Comparison of ENCODE assay signal across 8 cellular contexts in genomic region chr9:89471796-89472195, GRCh38. TPM values are rescaled to one million over a fixed set of nuclear protein-coding genes. Genes with fewer than 3 reads are reported as not detected.
DNase-seq lines count a peak whose midpoint lies in the region; ATAC-seq and TF ChIP-seq lines count a peak whose summit lies in the region.
"Not testable (repeated sequence)": the region's sequence is repeated elsewhere in the genome, so short reads cannot be mapped to it uniquely, and the experiment has no call there.
"Had no signal": no experiment of that assay in that cellular context is flagged by ENCODE, and none has a peak within 500 bp of the region (broad histone marks: within the 10 kb centered on the region; RNA-seq: fewer than 3 reads in every experiment).

No MANE protein-coding gene starts in this region.

- ATAC-seq in WTC11; activated CD8-positive, alpha-beta T cell treated with anti-CD3 and anti-CD28 coated beads, Interleukin-2, amount 10 ng/mL, durations not matched to agents 7 days and 5 days; Right ventricle myocardium superior (ENCODE audit: poor library complexity): not testable (repeated sequence)

- not testable (repeated sequence) for H3K9me3 ChIP-seq in CD8-positive, alpha-beta memory T cell (ENCODE audit: low read length); trophoblast cell (ENCODE audit: insufficient read depth, low read depth, low read length)

- not testable (repeated sequence) for H3K79me2 ChIP-seq in trophoblast cell (ENCODE audit: control insufficient read depth, insufficient read depth, low read length, poor library complexity)

- not testable (repeated sequence) for H2BK120ac ChIP-seq in trophoblast cell (ENCODE audit: insufficient read depth, low read length, poor library complexity)

- H4K8ac ChIP-seq in trophoblast cell (ENCODE audit: low read depth, low read length): not testable (repeated sequence)

- H3K4me1 Mint-ChIP-seq in CD8-positive, alpha-beta memory T cell: peaks cover 93 to 97% (median 94%) of the 10 kb centered on the region in 3 donors
- H3K4me1 Mint-ChIP-seq in WTC11: peaks cover 48% of the 10 kb centered on the region
- peaks cover 93% of the 10 kb centered on the region for H3K4me1 Mint-ChIP-seq in activated CD8-positive, alpha-beta T cell treated with anti-CD3 and anti-CD28 coated beads, Interleukin-2, amount 10 ng/mL, durations not matched to agents 7 days and 5 days (ENCODE audit: low read depth)
- H3K4me1 Mint-ChIP-seq in activated T-helper 1 cell treated with anti-CD3 and anti-CD28 coated beads, Interleukin-12 subunit alpha, Interleukin-12 subunit beta, Interleukin-2, Interleukin-4 antibody, amounts not matched to agents 30 ng/mL and 10 ng/mL and 1 ng/mL, durations not matched to agents 14 hours and 24 hours and 36 hours (ENCODE audit: low read depth): peaks cover 93% of the 10 kb centered on the region
- peaks cover 84% of the 10 kb centered on the region for H3K4me1 Mint-ChIP-seq in activated naive CD8-positive, alpha-beta T cell treated with anti-CD3 and anti-CD28 coated beads for 36 hours

- peaks cover 7 to 82% (median 21%) of the 10 kb centered on the region in 3 donors for H3K36me3 Mint-ChIP-seq in CD8-positive, alpha-beta memory T cell
- H3K36me3 Mint-ChIP-seq in WTC11: not testable (repeated sequence)
- H3K36me3 Mint-ChIP-seq in activated CD8-positive, alpha-beta T cell treated with anti-CD3 and anti-CD28 coated beads, Interleukin-2, amount 10 ng/mL, durations not matched to agents 7 days and 5 days (ENCODE audit: low read depth): peaks cover 89% of the 10 kb centered on the region
- H3K36me3 Mint-ChIP-seq in activated T-helper 1 cell treated with anti-CD3 and anti-CD28 coated beads, Interleukin-12 subunit alpha, Interleukin-12 subunit beta, Interleukin-2, Interleukin-4 antibody, amounts not matched to agents 30 ng/mL and 10 ng/mL and 1 ng/mL, durations not matched to agents 14 hours and 24 hours and 36 hours (ENCODE audit: low read depth): peaks cover 77% of the 10 kb centered on the region
- peaks cover 85% of the 10 kb centered on the region for H3K36me3 Mint-ChIP-seq in activated naive CD8-positive, alpha-beta T cell treated with anti-CD3 and anti-CD28 coated beads for 36 hours

- not testable (repeated sequence) for H3K4ac ChIP-seq in trophoblast cell (ENCODE audit: low read depth, low read length)

- H4K12ac ChIP-seq in trophoblast cell (ENCODE audit: low read depth, low read length): not testable (repeated sequence)

- peaks cover 95% of the 10 kb centered on the region for H3K4me1 ChIP-seq in CD8-positive, alpha-beta memory T cell (ENCODE audit: insufficient read depth, low read length)
- H3K4me1 ChIP-seq in trophoblast cell (ENCODE audit: control insufficient read depth in 1 of 2, insufficient read depth in 2 of 2, low read length in 2 of 2): not testable (repeated sequence)

- not testable (repeated sequence) for H3K4me2 ChIP-seq in trophoblast cell (ENCODE audit: low read length)

- H3K27me3 ChIP-seq in CD8-positive, alpha-beta memory T cell (ENCODE audit: insufficient read depth, low read length, poor library complexity, severe bottlenecking); trophoblast cell (ENCODE audit: insufficient read depth, low read length): not testable (repeated sequence)

- peak overlapping the region; percentile 6 to 69 (median 59) for H3K4me3 Mint-ChIP-seq in CD8-positive, alpha-beta memory T cell
- not testable (repeated sequence) for H3K4me3 Mint-ChIP-seq in WTC11; activated CD8-positive, alpha-beta T cell treated with anti-CD3 and anti-CD28 coated beads, Interleukin-2, amount 10 ng/mL, durations not matched to agents 7 days and 5 days; activated naive CD8-positive, alpha-beta T cell treated with anti-CD3 and anti-CD28 coated beads for 36 hours
- peak overlapping the region; percentile 74 for H3K4me3 Mint-ChIP-seq in activated T-helper 1 cell treated with anti-CD3 and anti-CD28 coated beads, Interleukin-12 subunit alpha, Interleukin-12 subunit beta, Interleukin-2, Interleukin-4 antibody, amounts not matched to agents 30 ng/mL and 10 ng/mL and 1 ng/mL, durations not matched to agents 14 hours and 24 hours and 36 hours

- intact Hi-C loops in activated T-helper 1 cell treated with anti-CD3 and anti-CD28 coated beads, Interleukin-12 subunit alpha, Interleukin-12 subunit beta, Interleukin-2, Interleukin-4 antibody, amounts not matched to agents 30 ng/mL and 10 ng/mL and 1 ng/mL, durations not matched to agents 14 hours and 24 hours and 36 hours (cut with micrococcal nuclease); Right ventricle myocardium superior (cut with DNase I): not testable (repeated sequence)

- not testable (repeated sequence) for TF ChIP-seq CTCF in WTC11 (IDR thresholded peaks at IDR 0.05)

- H3K18ac ChIP-seq in trophoblast cell (ENCODE audit: low read length): not testable (repeated sequence)

- H3K27me3 Mint-ChIP-seq in CD8-positive, alpha-beta memory T cell; WTC11 (ENCODE audit: low read depth); activated CD8-positive, alpha-beta T cell treated with anti-CD3 and anti-CD28 coated beads, Interleukin-2, amount 10 ng/mL, durations not matched to agents 7 days and 5 days (ENCODE audit: low read depth); activated T-helper 1 cell treated with anti-CD3 and anti-CD28 coated beads, Interleukin-12 subunit alpha, Interleukin-12 subunit beta, Interleukin-2, Interleukin-4 antibody, amounts not matched to agents 30 ng/mL and 10 ng/mL and 1 ng/mL, durations not matched to agents 14 hours and 24 hours and 36 hours (ENCODE audit: insufficient read depth); activated naive CD8-positive, alpha-beta T cell treated with anti-CD3 and anti-CD28 coated beads for 36 hours: not testable (repeated sequence)

- H3K36me3 ChIP-seq in CD8-positive, alpha-beta memory T cell (ENCODE audit: insufficient read depth, low read length); trophoblast cell (ENCODE audit: control insufficient read depth in 1 of 2, insufficient read depth in 2 of 2, low read length in 2 of 2): not testable (repeated sequence)

- POLR2A ChIA-PET in CD8-positive, alpha-beta memory T cell (lab: Charles Lee): interaction anchor here (0.7 to 2.5 kb wide), 4 partner anchors 10 to 77 kb away, joined by 3 to 15 read pairs (median 5); no protein-coding TSS in a partner anchor
- POLR2A ChIA-PET in WTC11 (lab: Charles Lee): not testable (repeated sequence)
- POLR2A ChIA-PET in activated CD8-positive, alpha-beta T cell treated with anti-CD3 and anti-CD28 coated beads, Interleukin-2, amount 10 ng/mL, durations not matched to agents 7 days and 5 days (lab: Charles Lee): interaction anchor here (0.7 to 1.0 kb wide), 2 partner anchors 10 to 63 kb away, joined by 3 to 5 read pairs; no protein-coding TSS in a partner anchor

- CTCF ChIA-PET in CD8-positive, alpha-beta memory T cell (lab: Charles Lee): interaction anchor here (1.1 to 3.3 kb wide), 5 partner anchors 9 to 76 kb away, joined by 3 to 16 read pairs (median 3); no protein-coding TSS in a partner anchor
- CTCF ChIA-PET in WTC11 (lab: Charles Lee): interaction anchor here (1.9 kb wide), 1 partner anchor 42 kb away, joined by 8 read pairs; no protein-coding TSS in a partner anchor
- CTCF ChIA-PET in activated CD8-positive, alpha-beta T cell treated with anti-CD3 and anti-CD28 coated beads, Interleukin-2, amount 10 ng/mL, durations not matched to agents 7 days and 5 days (lab: Charles Lee): interaction anchor here (0.6 to 2.7 kb wide), 4 partner anchors 11 to 83 kb away, joined by 3 to 9 read pairs (median 4); no protein-coding TSS in a partner anchor

- H3K9me3 Mint-ChIP-seq in CD8-positive, alpha-beta memory T cell; WTC11; activated CD8-positive, alpha-beta T cell treated with anti-CD3 and anti-CD28 coated beads, Interleukin-2, amount 10 ng/mL, durations not matched to agents 7 days and 5 days (ENCODE audit: insufficient read depth); activated T-helper 1 cell treated with anti-CD3 and anti-CD28 coated beads, Interleukin-12 subunit alpha, Interleukin-12 subunit beta, Interleukin-2, Interleukin-4 antibody, amounts not matched to agents 30 ng/mL and 10 ng/mL and 1 ng/mL, durations not matched to agents 14 hours and 24 hours and 36 hours; activated naive CD8-positive, alpha-beta T cell treated with anti-CD3 and anti-CD28 coated beads for 36 hours: not testable (repeated sequence)

- H2AK5ac ChIP-seq in trophoblast cell (ENCODE audit: low read length): not testable (repeated sequence)

- peak in 1 of 5 donors; percentile 39 for DNase-seq in CD8-positive, alpha-beta memory T cell
- not testable (repeated sequence) for DNase-seq in WTC11 (ENCODE audit: low spot score); activated CD8-positive, alpha-beta T cell treated with anti-CD3 and anti-CD28 coated beads, Interleukin-2, amount 10 ng/mL, durations not matched to agents 7 days and 5 days; activated T-helper 1 cell treated with anti-CD3 and anti-CD28 coated beads, Interleukin-12 subunit alpha, Interleukin-12 subunit beta, Interleukin-2, Interleukin-4 antibody, amounts not matched to agents 30 ng/mL and 10 ng/mL and 1 ng/mL, durations not matched to agents 14 hours and 24 hours and 36 hours (ENCODE audit: low spot score); activated naive CD8-positive, alpha-beta T cell treated with anti-CD3 and anti-CD28 coated beads for 36 hours; trophoblast cell
- peak; percentile 16 for DNase-seq in Right ventricle myocardium superior

- H3K27ac Mint-ChIP-seq in CD8-positive, alpha-beta memory T cell: peak overlapping the region; percentile 11 to 94 (median 85)
- H3K27ac Mint-ChIP-seq in WTC11: peak overlapping the region; percentile 34; the same call in 1 of the 2 replicates
- peak overlapping the region; percentile 16 for H3K27ac Mint-ChIP-seq in activated CD8-positive, alpha-beta T cell treated with anti-CD3 and anti-CD28 coated beads, Interleukin-2, amount 10 ng/mL, durations not matched to agents 7 days and 5 days
- H3K27ac Mint-ChIP-seq in activated T-helper 1 cell treated with anti-CD3 and anti-CD28 coated beads, Interleukin-12 subunit alpha, Interleukin-12 subunit beta, Interleukin-2, Interleukin-4 antibody, amounts not matched to agents 30 ng/mL and 10 ng/mL and 1 ng/mL, durations not matched to agents 14 hours and 24 hours and 36 hours: peak overlapping the region; percentile 95
- peak overlapping the region; percentile 99 for H3K27ac Mint-ChIP-seq in activated naive CD8-positive, alpha-beta T cell treated with anti-CD3 and anti-CD28 coated beads for 36 hours

- H2BK12ac ChIP-seq in trophoblast cell (ENCODE audit: low read length): not testable (repeated sequence)

- not testable (repeated sequence) for H3K27ac ChIP-seq in CD8-positive, alpha-beta memory T cell (ENCODE audit: low read depth, low read length); trophoblast cell (ENCODE audit: low read depth, low read length)

- H3K14ac ChIP-seq in trophoblast cell (ENCODE audit: low read length): not testable (repeated sequence)

- H4K91ac ChIP-seq in trophoblast cell (ENCODE audit: low read depth, low read length): not testable (repeated sequence)

- peak overlapping the region; percentile 6 for H3K4me3 ChIP-seq in CD8-positive, alpha-beta memory T cell (ENCODE audit: low read length)
- H3K4me3 ChIP-seq in trophoblast cell (ENCODE audit: low read depth, low read length): peak overlapping the region; percentile 31

- not testable (repeated sequence) for H2BK5ac ChIP-seq in trophoblast cell (ENCODE audit: low read depth, low read length, poor library complexity)

- no CpG with 5 or more reads among the region's 3 CpGs for WGBS in trophoblast cell (ENCODE audit: extremely low coverage, insufficient coverage, insufficient read length)

- H2AFZ ChIP-seq in trophoblast cell (ENCODE audit: insufficient read depth, low read length, poor library complexity): not testable (repeated sequence)

- H3K23ac ChIP-seq in trophoblast cell (ENCODE audit: low read length): peak overlapping the region; percentile 30

- H3K9ac ChIP-seq in trophoblast cell (ENCODE audit: low read length): not testable (repeated sequence)

- H3K79me1 ChIP-seq in trophoblast cell (ENCODE audit: low read length): not testable (repeated sequence)

RNA-seq across cellular contexts. Expression of gene SEMA4D, which starts 26.1 kb away (rescaled TPM):
- total RNA-seq in CD8-positive, alpha-beta memory T cell: 100 to 1,000 TPM; 238 to 243 TPM
- polyA plus RNA-seq in CD8-positive, alpha-beta memory T cell: 227 TPM
- 60.5 to 67.8 TPM (median 65.2 TPM) in 3 replicates for total RNA-seq in WTC11 (2021)
- 100 to 1,000 TPM; 314 to 321 TPM for total RNA-seq in activated CD8-positive, alpha-beta T cell treated with anti-CD3 and anti-CD28 coated beads, Interleukin-2, amount 10 ng/mL, durations not matched to agents 7 days and 5 days
- 388 and 411 TPM in 2 replicates for total RNA-seq in activated T-helper 1 cell treated with anti-CD3 and anti-CD28 coated beads, Interleukin-12 subunit alpha, Interleukin-12 subunit beta, Interleukin-2, Interleukin-4 antibody, amounts not matched to agents 30 ng/mL and 10 ng/mL and 1 ng/mL, durations not matched to agents 14 hours and 24 hours and 36 hours
- total RNA-seq in activated naive CD8-positive, alpha-beta T cell treated with anti-CD3 and anti-CD28 coated beads for 36 hours: 100 to 1,000 TPM; 239 to 245 TPM
- total RNA-seq in Right ventricle myocardium superior: 18.7 TPM
- polyA plus RNA-seq in trophoblast cell (2013): 6.3 and 6.5 TPM in 2 replicates
- total RNA-seq: HFFc6 had no signal

Comparison
In these comparisons a context has a peak if more than half of its experiments do, and no peak if none do; other contexts are left out.
1. H3K27ac Mint-ChIP-seq: peak in every context shown above with its lines; median percentile 99 in activated naive CD8-positive, alpha-beta T cell treated with anti-CD3 and anti-CD28 coated beads for 36 hours; 95 in activated T-helper 1 cell treated with anti-CD3 and anti-CD28 coated beads, Interleukin-12 subunit alpha, Interleukin-12 subunit beta, Interleukin-2, Interleukin-4 antibody, amounts not matched to agents 30 ng/mL and 10 ng/mL and 1 ng/mL, durations not matched to agents 14 hours and 24 hours and 36 hours; 85 in CD8-positive, alpha-beta memory T cell; 34 in WTC11; 16 in activated CD8-positive, alpha-beta T cell treated with anti-CD3 and anti-CD28 coated beads, Interleukin-2, amount 10 ng/mL, durations not matched to agents 7 days and 5 days.